Comparison of ENCODE assay signal across 8 cellular contexts in genomic region chr22:41589601-41590365, GRCh38. TPM values are rescaled to one million over a fixed set of nuclear protein-coding genes. Genes with fewer than 3 reads are reported as not detected.
A peak's percentile ranks its signal among the peaks of the same experiment; 100 is the strongest.
DNase-seq lines count a peak whose midpoint lies in the region; ATAC-seq and TF ChIP-seq lines count a peak whose summit lies in the region.

Gene PMM1, minus strand, starts transcription at chr22:41589840. Its CDS starts 35 bp downstream, at chr22:41589805.

- H3K4me1 ChIP-seq in BE2C (no peaks in the 10 kb centered on the region; the same call in 1 of the 2 replicates), colonic mucosa (peaks cover 8% of the 10 kb centered on the region)

- no peak for TF ChIP-seq CTCF in BE2C (IDR thresholded peaks at IDR 0.05; ENCODE audit: low read depth, low read length)
- TF ChIP-seq CTCF in colonic mucosa (IDR thresholded peaks at IDR 0.05), result no peak

- H3K4me3 ChIP-seq in BE2C (ENCODE audit: low read depth, low read length) (peak within 1 kb of the TSS; percentile 89), colonic mucosa (peak within 1 kb of the TSS; percentile 95)

- H3K36me3 ChIP-seq in BE2C, result no peaks in the 10 kb centered on the region
- no peaks in the 10 kb centered on the region for H3K36me3 ChIP-seq in colonic mucosa

- ATAC-seq in HG03460 (IDR thresholded peaks at IDR 0.05; ENCODE audit: unreplicated experiment), result peak; percentile 94

- H3K27me3 ChIP-seq in BE2C (no peaks in the 10 kb centered on the region), colonic mucosa (no peaks in the 10 kb centered on the region), layer of hippocampus (ENCODE audit: control insufficient read depth, insufficient read depth, low read length) (no peaks in the 10 kb centered on the region)

- no peaks in the 10 kb centered on the region for H3K9me3 ChIP-seq in BE2C
- no peaks in the 10 kb centered on the region for H3K9me3 ChIP-seq in colonic mucosa

- H3K27ac ChIP-seq in colonic mucosa (peak within 1 kb of the TSS; percentile 74), layer of hippocampus (ENCODE audit: low read depth, low read length) (peak within 1 kb of the TSS; percentile 39)

- H3K9ac ChIP-seq in colonic mucosa (ENCODE audit: low read depth in 2 of 2, low read length in 2 of 2), result peak within 1 kb of the TSS; percentile 95 to 97

- DNase-seq in BE2C, result peak; percentile 100
- DNase-seq in GM19240 (ENCODE audit: insufficient read length, low spot score), result peak; percentile 100
- DNase-seq in NCI-H526 (lab: John Stamatoyannopoulos, UW), result peak; percentile 97 to 99
- DNase-seq in activated CD4-positive, alpha-beta T cell treated with anti-CD3 and anti-CD28 coated beads for 48 hours, result peak; percentile 100
- DNase-seq in colonic mucosa, result peak; percentile 100
- peak; percentile 100 for DNase-seq in stimulated activated CD4-positive, alpha-beta T cell treated with anti-CD3 and anti-CD28 coated beads, Interleukin-1b, Interleukin-23, amount 100 ng/mL, for 4 hours (ENCODE audit: low read depth in 2 of 2)

- intact Hi-C loops in colonic mucosa (cut with DNase I), result no loop called here

RNA-seq across cellular contexts. Expression of gene PMM1, which starts in this region (rescaled TPM):
- polyA plus RNA-seq in BE2C (2012; ENCODE audit: insufficient read depth, insufficient read length, low read depth), result 22.3 TPM
- total RNA-seq in colonic mucosa, result 10 to 100 TPM; 49.3 to 53.2 TPM

Comparison
In these comparisons a context has a peak if more than half of its experiments do, and no peak if none do; other contexts are left out.
1. Peak in every context shown above with its lines: DNase-seq, ATAC-seq, H3K4me3 ChIP-seq and H3K27ac ChIP-seq.